In genomic region chr3:194294199-194294887, GRCh38 we compare ENCODE assay signal across 1 cellular context.
TF ChIP-seq lines count a peak whose summit lies in the region.

No MANE protein-coding gene starts in this region.

TF ChIP-seq in GM12878, 131 proteins besides CTCF, POLR2A, EP300 and RAD21 (continued from another document):
- TF ChIP-seq PAX8 (IDR thresholded peaks at IDR 0.05) (no peak), NFYA (IDR thresholded peaks at IDR 0.05; ENCODE audit: borderline replicate concordance, low read depth, low read length) (no peak), MXI1 (IDR thresholded peaks at IDR 0.05; ENCODE audit: low read depth, low read length) (no peak), RELA (IDR thresholded peaks at IDR 0.05; ENCODE audit: borderline replicate concordance, partially characterized antibody) (no peak), ZNF274 (IDR thresholded peaks at IDR 0.05; ENCODE audit: insufficient read depth, insufficient read length) (no peak), RAD51 (IDR thresholded peaks at IDR 0.05) (no peak)
- TF ChIP-seq, protein P1, sequence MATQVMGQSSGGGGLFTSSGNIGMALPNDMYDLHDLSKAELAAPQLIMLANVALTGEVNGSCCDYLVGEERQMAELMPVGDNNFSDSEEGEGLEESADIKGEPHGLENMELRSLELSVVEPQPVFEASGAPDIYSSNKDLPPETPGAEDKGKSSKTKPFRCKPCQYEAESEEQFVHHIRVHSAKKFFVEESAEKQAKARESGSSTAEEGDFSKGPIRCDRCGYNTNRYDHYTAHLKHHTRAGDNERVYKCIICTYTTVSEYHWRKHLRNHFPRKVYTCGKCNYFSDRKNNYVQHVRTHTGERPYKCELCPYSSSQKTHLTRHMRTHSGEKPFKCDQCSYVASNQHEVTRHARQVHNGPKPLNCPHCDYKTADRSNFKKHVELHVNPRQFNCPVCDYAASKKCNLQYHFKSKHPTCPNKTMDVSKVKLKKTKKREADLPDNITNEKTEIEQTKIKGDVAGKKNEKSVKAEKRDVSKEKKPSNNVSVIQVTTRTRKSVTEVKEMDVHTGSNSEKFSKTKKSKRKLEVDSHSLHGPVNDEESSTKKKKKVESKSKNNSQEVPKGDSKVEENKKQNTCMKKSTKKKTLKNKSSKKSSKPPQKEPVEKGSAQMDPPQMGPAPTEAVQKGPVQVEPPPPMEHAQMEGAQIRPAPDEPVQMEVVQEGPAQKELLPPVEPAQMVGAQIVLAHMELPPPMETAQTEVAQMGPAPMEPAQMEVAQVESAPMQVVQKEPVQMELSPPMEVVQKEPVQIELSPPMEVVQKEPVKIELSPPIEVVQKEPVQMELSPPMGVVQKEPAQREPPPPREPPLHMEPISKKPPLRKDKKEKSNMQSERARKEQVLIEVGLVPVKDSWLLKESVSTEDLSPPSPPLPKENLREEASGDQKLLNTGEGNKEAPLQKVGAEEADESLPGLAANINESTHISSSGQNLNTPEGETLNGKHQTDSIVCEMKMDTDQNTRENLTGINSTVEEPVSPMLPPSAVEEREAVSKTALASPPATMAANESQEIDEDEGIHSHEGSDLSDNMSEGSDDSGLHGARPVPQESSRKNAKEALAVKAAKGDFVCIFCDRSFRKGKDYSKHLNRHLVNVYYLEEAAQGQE (IDR thresholded peaks at IDR 0.05; ENCODE audit: low read depth, low read length): no peak
- TF ChIP-seq, protein P2, sequence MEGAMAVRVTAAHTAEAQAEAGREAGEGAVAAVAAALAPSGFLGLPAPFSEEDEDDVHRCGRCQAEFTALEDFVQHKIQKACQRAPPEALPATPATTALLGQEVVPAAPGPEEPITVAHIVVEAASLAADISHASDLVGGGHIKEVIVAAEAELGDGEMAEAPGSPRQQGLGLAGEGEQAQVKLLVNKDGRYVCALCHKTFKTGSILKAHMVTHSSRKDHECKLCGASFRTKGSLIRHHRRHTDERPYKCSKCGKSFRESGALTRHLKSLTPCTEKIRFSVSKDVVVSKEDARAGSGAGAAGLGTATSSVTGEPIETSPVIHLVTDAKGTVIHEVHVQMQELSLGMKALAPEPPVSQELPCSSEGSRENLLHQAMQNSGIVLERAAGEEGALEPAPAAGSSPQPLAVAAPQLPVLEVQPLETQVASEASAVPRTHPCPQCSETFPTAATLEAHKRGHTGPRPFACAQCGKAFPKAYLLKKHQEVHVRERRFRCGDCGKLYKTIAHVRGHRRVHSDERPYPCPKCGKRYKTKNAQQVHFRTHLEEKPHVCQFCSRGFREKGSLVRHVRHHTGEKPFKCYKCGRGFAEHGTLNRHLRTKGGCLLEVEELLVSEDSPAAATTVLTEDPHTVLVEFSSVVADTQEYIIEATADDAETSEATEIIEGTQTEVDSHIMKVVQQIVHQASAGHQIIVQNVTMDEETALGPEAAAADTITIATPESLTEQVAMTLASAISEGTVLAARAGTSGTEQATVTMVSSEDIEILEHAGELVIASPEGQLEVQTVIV (IDR thresholded peaks at IDR 0.05; ENCODE audit: borderline replicate concordance, partially characterized antibody): no peak
- TF ChIP-seq, protein P3, sequence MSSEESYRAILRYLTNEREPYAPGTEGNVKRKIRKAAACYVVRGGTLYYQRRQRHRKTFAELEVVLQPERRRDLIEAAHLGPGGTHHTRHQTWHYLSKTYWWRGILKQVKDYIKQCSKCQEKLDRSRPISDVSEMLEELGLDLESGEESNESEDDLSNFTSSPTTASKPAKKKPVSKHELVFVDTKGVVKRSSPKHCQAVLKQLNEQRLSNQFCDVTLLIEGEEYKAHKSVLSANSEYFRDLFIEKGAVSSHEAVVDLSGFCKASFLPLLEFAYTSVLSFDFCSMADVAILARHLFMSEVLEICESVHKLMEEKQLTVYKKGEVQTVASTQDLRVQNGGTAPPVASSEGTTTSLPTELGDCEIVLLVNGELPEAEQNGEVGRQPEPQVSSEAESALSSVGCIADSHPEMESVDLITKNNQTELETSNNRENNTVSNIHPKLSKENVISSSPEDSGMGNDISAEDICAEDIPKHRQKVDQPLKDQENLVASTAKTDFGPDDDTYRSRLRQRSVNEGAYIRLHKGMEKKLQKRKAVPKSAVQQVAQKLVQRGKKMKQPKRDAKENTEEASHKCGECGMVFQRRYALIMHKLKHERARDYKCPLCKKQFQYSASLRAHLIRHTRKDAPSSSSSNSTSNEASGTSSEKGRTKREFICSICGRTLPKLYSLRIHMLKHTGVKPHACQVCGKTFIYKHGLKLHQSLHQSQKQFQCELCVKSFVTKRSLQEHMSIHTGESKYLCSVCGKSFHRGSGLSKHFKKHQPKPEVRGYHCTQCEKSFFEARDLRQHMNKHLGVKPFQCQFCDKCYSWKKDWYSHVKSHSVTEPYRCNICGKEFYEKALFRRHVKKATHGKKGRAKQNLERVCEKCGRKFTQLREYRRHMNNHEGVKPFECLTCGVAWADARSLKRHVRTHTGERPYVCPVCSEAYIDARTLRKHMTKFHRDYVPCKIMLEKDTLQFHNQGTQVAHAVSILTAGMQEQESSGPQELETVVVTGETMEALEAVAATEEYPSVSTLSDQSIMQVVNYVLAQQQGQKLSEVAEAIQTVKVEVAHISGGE (CRISPR knock-in tag; IDR thresholded peaks at IDR 0.05): no peak
